ENCODE assay signal across 1 cellular context in the genomic region with DNA sequence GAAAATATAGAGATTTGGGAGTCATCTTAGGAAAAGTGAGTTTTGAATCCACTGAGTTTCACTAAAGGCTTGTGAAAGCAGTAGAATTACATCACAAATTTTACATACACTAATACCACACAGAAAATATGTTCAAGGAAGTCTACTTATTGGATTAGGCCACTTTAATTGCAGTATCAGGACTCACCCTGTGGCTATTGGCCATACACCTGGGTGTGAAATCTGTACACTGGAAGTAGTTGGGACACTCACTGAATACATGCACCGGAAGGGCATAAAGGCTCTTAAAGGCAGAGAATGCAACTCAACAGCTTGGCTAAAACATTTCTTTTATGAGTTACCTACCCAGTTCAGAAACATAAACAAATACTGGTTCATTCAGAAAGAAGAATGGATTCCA.
TF ChIP-seq lines count a peak whose summit lies in the region.

No MANE protein-coding gene starts in this region.

TF ChIP-seq in liver, 16 proteins besides CTCF, POLR2A, EP300 and RAD21 (continued from another document):
- TF ChIP-seq, protein P1, sequence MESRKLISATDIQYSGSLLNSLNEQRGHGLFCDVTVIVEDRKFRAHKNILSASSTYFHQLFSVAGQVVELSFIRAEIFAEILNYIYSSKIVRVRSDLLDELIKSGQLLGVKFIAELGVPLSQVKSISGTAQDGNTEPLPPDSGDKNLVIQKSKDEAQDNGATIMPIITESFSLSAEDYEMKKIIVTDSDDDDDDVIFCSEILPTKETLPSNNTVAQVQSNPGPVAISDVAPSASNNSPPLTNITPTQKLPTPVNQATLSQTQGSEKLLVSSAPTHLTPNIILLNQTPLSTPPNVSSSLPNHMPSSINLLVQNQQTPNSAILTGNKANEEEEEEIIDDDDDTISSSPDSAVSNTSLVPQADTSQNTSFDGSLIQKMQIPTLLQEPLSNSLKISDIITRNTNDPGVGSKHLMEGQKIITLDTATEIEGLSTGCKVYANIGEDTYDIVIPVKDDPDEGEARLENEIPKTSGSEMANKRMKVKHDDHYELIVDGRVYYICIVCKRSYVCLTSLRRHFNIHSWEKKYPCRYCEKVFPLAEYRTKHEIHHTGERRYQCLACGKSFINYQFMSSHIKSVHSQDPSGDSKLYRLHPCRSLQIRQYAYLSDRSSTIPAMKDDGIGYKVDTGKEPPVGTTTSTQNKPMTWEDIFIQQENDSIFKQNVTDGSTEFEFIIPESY (IDR thresholded peaks at IDR 0.05), result no peak
- no peak for TF ChIP-seq RXRA (IDR thresholded peaks at IDR 0.05)
